In the genomic region with DNA sequence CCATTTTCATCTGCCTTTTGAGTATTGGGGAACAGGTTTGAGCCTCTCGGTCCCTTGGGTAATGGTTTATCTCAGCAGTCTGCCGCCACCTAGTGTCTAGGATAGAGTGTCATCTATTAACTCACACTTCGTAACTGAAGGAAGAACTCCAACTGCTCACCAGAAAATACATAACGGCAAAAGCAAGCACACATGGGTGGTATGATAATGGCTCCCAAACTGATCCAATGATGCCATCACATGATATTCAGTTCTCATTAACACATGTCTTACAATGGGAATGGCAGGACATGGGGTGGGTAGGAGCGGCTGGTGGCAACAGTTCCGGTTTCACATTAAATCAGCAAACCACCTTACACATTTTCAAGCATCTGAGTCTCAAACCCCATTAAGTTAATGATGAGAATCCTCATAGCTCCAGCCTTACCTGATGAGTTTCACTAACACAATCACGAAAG, we compare ENCODE assay signal across 8 cellular contexts.
A peak's percentile ranks its signal among the peaks of the same experiment; 100 is the strongest.
DNase-seq lines count a peak whose midpoint lies in the region; ATAC-seq and TF ChIP-seq lines count a peak whose summit lies in the region.

No MANE protein-coding gene starts in this region.

- H3K27ac ChIP-seq in PC-9 (no peak overlapping the region), spleen (peak overlapping the region in 1 of 8 donors; percentile 31)

- no peak overlapping the region for H3K4me3 ChIP-seq in Jurkat, Clone E6-1 (ENCODE audit: low read length)
- H3K4me3 ChIP-seq in PC-9 (no peak overlapping the region), spleen (peak overlapping the region in 1 of 8 donors; percentile 57)

- DNase-seq in ELF-1 (ENCODE audit: low read depth, low spot score), result peak; percentile 46
- DNase-seq in Jurkat, Clone E6-1 (ENCODE audit: low read depth, low spot score), result peak; percentile 52
- DNase-seq in PC-9, result peak; percentile 53 to 79
- peak; percentile 63 for DNase-seq in amniotic epithelial cell (ENCODE audit: low read depth)
- DNase-seq in iPS DF 19.7 (ENCODE audit: low read depth, low spot score), result peak; percentile 48
- DNase-seq in spleen, result no peak

- no peaks in the 10 kb centered on the region for H4K20me1 ChIP-seq in PC-9 (ENCODE audit: insufficient read depth)

- no peaks in the 10 kb centered on the region for H3K9me2 ChIP-seq in PC-9 (ENCODE audit: insufficient read depth)

- POLR2A ChIA-PET in PC-9 (lab: Charles Lee; ENCODE audit: unreplicated experiment), result no interaction called here

- no peak for TF ChIP-seq POLR2A in spleen (IDR thresholded peaks at IDR 0.05)

- intact Hi-C loops in PC-9 (cut with micrococcal nuclease; ENCODE audit: unreplicated experiment), result loop anchor here (2.0 to 5.0 kb wide), 3 partner anchors 455 to 834 kb away; a partner anchor contains a TSS
- intact Hi-C loops in spleen (cut with DNase I; ENCODE audit: low total_unique reads), result loop anchor here (2.0 to 10.0 kb wide), 3 partner anchors 315 to 1021 kb away; a partner anchor contains a TSS

- no peaks in the 10 kb centered on the region for H3K27me3 ChIP-seq in PC-9 (ENCODE audit: insufficient read depth, low read depth)
- H3K27me3 ChIP-seq in spleen (replicated peaks in 1 of 7), result no peaks in the 10 kb centered on the region

- H3K4me1 ChIP-seq in PC-9 (replicated peaks; ENCODE audit: insufficient read depth), result peaks cover 16% of the 10 kb centered on the region
- H3K4me1 ChIP-seq in spleen, result peaks cover 0 to 45% (median 19%) of the 10 kb centered on the region in 6 donors

- H3F3A ChIP-seq in PC-9 (ENCODE audit: insufficient read depth, low read depth), result no peaks in the 10 kb centered on the region

- no peak overlapping the region for H3K4me2 ChIP-seq in PC-9

- H3K36me3 ChIP-seq in PC-9 (ENCODE audit: low read depth), result no peaks in the 10 kb centered on the region
- no peaks in the 10 kb centered on the region for H3K36me3 ChIP-seq in spleen

- TF ChIP-seq CTCF in PC-9 (conservative IDR thresholded peaks at IDR 0.05) (peak; percentile 98), spleen (IDR thresholded peaks at IDR 0.05 in 8 of 11, conservative IDR thresholded peaks at IDR 0.05 in 3 of 11) (peak in 10 of 11 experiments; percentile 45 to 82 (median 68))

- H3K9me3 ChIP-seq in PC-9 (ENCODE audit: insufficient read depth, low read depth) (0 out of 2 replicates have a peak, but pooled peaks cover 4% of the 10 kb centered on the region), spleen (no peaks in the 10 kb centered on the region)

- 29 to 51% (median 39%) methylated on average over 7 of the region's 7 CpGs for WGBS in spleen, 5 donors

- no peaks in the 10 kb centered on the region for H3K79me2 ChIP-seq in PC-9 (ENCODE audit: low read depth)

- CTCF ChIA-PET in PC-9 (lab: Charles Lee), result interaction anchor here (0.6 to 1.7 kb wide), 3 partner anchors 314 to 975 kb away, joined by 3 to 6 read pairs (median 5); no protein-coding TSS in a partner anchor

- ATAC-seq in GM21515 (IDR thresholded peaks at IDR 0.05; ENCODE audit: unreplicated experiment) (peak; percentile 43), HG03025 (IDR thresholded peaks at IDR 0.05; ENCODE audit: low FRiP score, unreplicated experiment) (no peak)

- no TSS peak for BruUV-seq in PC-9 (replicated peaks; lab: Mats Ljungman, UMichigan)

- no peak overlapping the region for H2AFZ ChIP-seq in PC-9
